ENCODE assay signal across 25 cellular contexts in genomic region chr1:212622467-212622866, GRCh38.
"Had no signal": no experiment of that assay in that cellular context is flagged by ENCODE, and none has a peak within 500 bp of the region (broad histone marks: within the 10 kb centered on the region; RNA-seq: fewer than 3 reads in every experiment).

No MANE protein-coding gene starts in this region.

- H3K4me1 Mint-ChIP-seq: naive B cell; stimulated activated memory B cell treated with anti-CD40 and anti-IgM and Interleukin-4, amounts not matched to agents 10 μg/mL and 1 μg/mL and 100 μg/mL, for 72 hours had no signal

- FAIRE-seq: kidney, small intestine had no signal

- H3K4me3 Mint-ChIP-seq: activated CD4-positive, alpha-beta T cell treated with anti-CD3 and anti-CD28 coated beads, Interleukin-2, amount 10 ng/mL, durations not matched to agents 7 days and 5 days; activated naive CD4-positive, alpha-beta T cell treated with anti-CD3 and anti-CD28 coated beads, Interleukin-2, amount 10 ng/mL, durations not matched to agents 7 days and 5 days; activated T-cell treated with anti-CD3 and anti-CD28 coated beads, Interleukin-2, amount 50 U/mL, for 4 hours; brain; dendritic cell treated with granulocyte-macrophage colony-stimulating factor and Interleukin-4, amounts not matched to agents 40 ng/mL and 50 ng/mL, for 4 days; naive B cell; neural crest cell; stimulated activated memory B cell treated with anti-CD40 and anti-IgM and Interleukin-4, amounts not matched to agents 10 μg/mL and 1 μg/mL and 100 μg/mL, for 72 hours; T-helper 2 cell treated with Interferon-gamma antibody and Interleukin-4, amounts not matched to agents 5 μg/mL and 100 μg/mL, for 36 hours had no signal

- H3K27ac Mint-ChIP-seq: activated CD4-positive, alpha-beta T cell treated with anti-CD3 and anti-CD28 coated beads, Interleukin-2, amount 10 ng/mL, durations not matched to agents 7 days and 5 days; activated naive CD4-positive, alpha-beta T cell treated with anti-CD3 and anti-CD28 coated beads, Interleukin-2, amount 10 ng/mL, durations not matched to agents 7 days and 5 days; brain; dendritic cell treated with granulocyte-macrophage colony-stimulating factor and Interleukin-4, amounts not matched to agents 40 ng/mL and 50 ng/mL, for 4 days; stimulated activated memory B cell treated with anti-CD40 and anti-IgM and Interleukin-4, amounts not matched to agents 10 μg/mL and 1 μg/mL and 100 μg/mL, for 72 hours; T-helper 2 cell treated with Interferon-gamma antibody and Interleukin-4, amounts not matched to agents 5 μg/mL and 100 μg/mL, for 36 hours had no signal

- H3K27me3 ChIP-seq: testis, vagina had no signal

- H3K9me3 ChIP-seq: lower lobe of right lung, testis, vagina had no signal

- H3K4me1 ChIP-seq: lower lobe of right lung, testis, vagina had no signal

- H3K36me3 Mint-ChIP-seq: naive B cell had no signal

- ATAC-seq: activated CD4-positive, CD25-positive, alpha-beta regulatory T cell treated with anti-CD3 and anti-CD28 coated beads, Interleukin-2, amount 50 U/mL, for 24 hours; sciatic nerve; stimulated activated memory B cell treated with anti-CD40 and anti-IgM and Interleukin-4, amounts not matched to agents 10 μg/mL and 1 μg/mL and 100 μg/mL, for 72 hours had no signal

- H3K9me3 Mint-ChIP-seq: activated CD4-positive, alpha-beta T cell treated with anti-CD3 and anti-CD28 coated beads, Interleukin-2, amount 10 ng/mL, durations not matched to agents 7 days and 5 days; activated naive CD4-positive, alpha-beta T cell treated with anti-CD3 and anti-CD28 coated beads, Interleukin-2, amount 10 ng/mL, durations not matched to agents 7 days and 5 days; activated T-cell treated with anti-CD3 and anti-CD28 coated beads, Interleukin-2, amount 50 U/mL, for 4 hours; brain; dendritic cell treated with granulocyte-macrophage colony-stimulating factor and Interleukin-4, amounts not matched to agents 40 ng/mL and 50 ng/mL, for 4 days; naive B cell; neural crest cell; stimulated activated memory B cell treated with anti-CD40 and anti-IgM and Interleukin-4, amounts not matched to agents 10 μg/mL and 1 μg/mL and 100 μg/mL, for 72 hours; T-helper 2 cell treated with Interferon-gamma antibody and Interleukin-4, amounts not matched to agents 5 μg/mL and 100 μg/mL, for 36 hours had no signal

- DNase-seq: activated CD4-positive, alpha-beta T cell treated with anti-CD3 and anti-CD28 coated beads, Interleukin-2, amount 10 ng/mL, durations not matched to agents 7 days and 5 days; activated CD8-positive, alpha-beta memory T cell treated with anti-CD3 and anti-CD28 coated beads, Interleukin-2, amount 50 U/mL, for 48 hours; activated effector memory CD4-positive, alpha-beta T cell treated with Interleukin-2 at 50 U/mL for 16 hours; activated naive CD4-positive, alpha-beta T cell treated with anti-CD3 and anti-CD28 coated beads, Interleukin-2, amount 10 ng/mL, durations not matched to agents 7 days and 5 days; activated T-cell treated with anti-CD3 and anti-CD28 coated beads, Interleukin-2, amount 50 U/mL, for 4 hours; anterior cingulate cortex; effector CD4-positive, alpha-beta T cell; foreskin melanocyte; kidney; lower lobe of right lung; naive B cell; occipital lobe; posterior cingulate gyrus; small intestine; stimulated activated CD4-positive, alpha-beta T cell treated with anti-CD3 and anti-CD28 coated beads, Interleukin-2, amount 100 ng/mL, for 24 hours; testis had no signal

- H3K4me3 ChIP-seq: lower lobe of right lung, testis, vagina had no signal

- H3K27ac ChIP-seq: lower lobe of right lung, testis, vagina, VCaP had no signal
